Comparison of ENCODE assay signal across 9 cellular contexts in genomic region chr19:14091086-14091884, GRCh38. TPM values are rescaled to one million over a fixed set of nuclear protein-coding genes. Genes with fewer than 3 reads are reported as not detected.
A peak's percentile ranks its signal among the peaks of the same experiment; 100 is the strongest.
DNase-seq lines count a peak whose midpoint lies in the region; FAIRE-seq and TF ChIP-seq lines count a peak whose summit lies in the region.
"Had no signal": no experiment of that assay in that cellular context is flagged by ENCODE, and none has a peak within 500 bp of the region (broad histone marks: within the 10 kb centered on the region; RNA-seq: fewer than 3 reads in every experiment).

No MANE protein-coding gene starts in this region.

- H3K27me3 Mint-ChIP-seq in MCF 10A (ENCODE audit: insufficient read depth, unreplicated experiment): no peaks in the 10 kb centered on the region

- no peaks in the 10 kb centered on the region for H3K27me3 ChIP-seq in MM.1S (replicated peaks; ENCODE audit: insufficient read depth, low read length)

- DNase-seq in DMS79 treated with DMSO at 0.1 percent for 48 hours (lab: John Stamatoyannopoulos, UW) (peak; percentile 37), DMS79 (lab: John Stamatoyannopoulos, UW) (no peak), HCEC 1CT (peak; percentile 67), MM.1S (peak; percentile 49), T1000 (lab: John Stamatoyannopoulos, UW) (peak; percentile 41), MCF 10A (ENCODE audit: unreplicated experiment) (peak; percentile 33), kidney (peak; percentile 95)
- peak; percentile 87 for DNase-seq in stimulated activated CD4-positive, alpha-beta T cell treated with anti-CD3 and anti-CD28 coated beads, Interleukin-15, amount 100 ng/mL, for 24 hours

- peaks cover 27% of the 10 kb centered on the region for H3K36me3 Mint-ChIP-seq in MCF 10A (ENCODE audit: insufficient read depth, unreplicated experiment)

- H3F3A ChIP-seq in MM.1S (ENCODE audit: insufficient read depth, low read length): no peaks in the 10 kb centered on the region; the same call in 1 of the 2 replicates

- CTCF ChIA-PET in MCF 10A (lab: Yijun Ruan, JAX): interaction anchor here (0.8 to 1.1 kb wide), 2 partner anchors 24 to 44 kb away, joined by 3 to 4 read pairs; no protein-coding TSS in a partner anchor

- no peaks in the 10 kb centered on the region for H3K9me3 ChIP-seq in MM.1S (replicated peaks; ENCODE audit: insufficient read depth, low read length)
- H3K9me3 ChIP-seq in kidney (ENCODE audit: control insufficient read depth in 1 of 2, low read length in 2 of 2): peaks cover 4 to 8% of the 10 kb centered on the region in 2 donors

- no peaks in the 10 kb centered on the region for H3K36me3 ChIP-seq in MM.1S (replicated peaks; ENCODE audit: insufficient read depth, low read length)
- peaks cover under 1 to 2% of the 10 kb centered on the region in 2 donors for H3K36me3 ChIP-seq in kidney (ENCODE audit: control insufficient read depth in 1 of 2, insufficient read depth in 2 of 2, low read length in 2 of 2)

- H3K4me3 ChIP-seq in MM.1S (ENCODE audit: low read length): peak overlapping the region; percentile 95
- H3K4me3 ChIP-seq in kidney (ENCODE audit: low read length in 2 of 2): peak overlapping the region; percentile 73 to 82

- FAIRE-seq in kidney (lab: Jason Lieb, UNC): no peak
- FAIRE-seq: A204.1 had no signal

- H3K9me3 Mint-ChIP-seq in MCF 10A (ENCODE audit: unreplicated experiment): no peaks in the 10 kb centered on the region

- no peaks in the 10 kb centered on the region for H3K79me2 ChIP-seq in MM.1S (ENCODE audit: low read length)

- peak overlapping the region; percentile 80 for H2AFZ ChIP-seq in MM.1S (ENCODE audit: low read length)

- POLR2A ChIA-PET in MCF 10A (lab: Yijun Ruan, JAX): interaction anchor here (0.6 to 2.9 kb wide), 5 partner anchors 10 to 1201 kb away, joined by 3 to 11 read pairs (median 3); partner anchors contain the start of genes GCDH and PRKACA

- TF ChIP-seq CTCF in MM.1S (IDR thresholded peaks at IDR 0.05; ENCODE audit: low read length): peak; percentile 38
- TF ChIP-seq CTCF in MCF 10A (IDR thresholded peaks at IDR 0.05; ENCODE audit: unreplicated experiment): no peak
- no peak for TF ChIP-seq CTCF in kidney (IDR thresholded peaks at IDR 0.05; ENCODE audit: borderline replicate concordance, extremely low read depth, insufficient read depth)

- H3K4me1 Mint-ChIP-seq in MCF 10A (ENCODE audit: insufficient read depth, unreplicated experiment): peaks cover 12% of the 10 kb centered on the region

- no peak overlapping the region for H3K27ac Mint-ChIP-seq in MCF 10A (ENCODE audit: low read depth, unreplicated experiment)

- no TSS peak for BruUV-seq in MCF 10A (replicated peaks; lab: Mats Ljungman, UMichigan)

- H3K4me3 Mint-ChIP-seq in MCF 10A (ENCODE audit: unreplicated experiment): peak overlapping the region; percentile 78

- peak overlapping the region; percentile 46; the same call in 1 of the 2 replicates for H3K27ac ChIP-seq in MM.1S (ENCODE audit: low read length)
- H3K27ac ChIP-seq in kidney (ENCODE audit: low read depth in 2 of 2, low read length in 2 of 2): peak overlapping the region; percentile 92 to 94

- H4K20me1 ChIP-seq in MM.1S (ENCODE audit: insufficient read depth, low read length): no peaks in the 10 kb centered on the region

- intact Hi-C loops in MCF 10A (cut with micrococcal nuclease): no loop called here
- intact Hi-C loops in kidney (cut with DNase I): no loop called here

- peak overlapping the region; percentile 100 for H3K4me2 ChIP-seq in MM.1S (ENCODE audit: low read depth, low read length)

- peak overlapping the region; percentile 78 for H3K9ac ChIP-seq in MM.1S (ENCODE audit: low read length)
- peak overlapping the region; percentile 85 to 87 for H3K9ac ChIP-seq in kidney (ENCODE audit: low read length in 2 of 2)

- H3K9me2 ChIP-seq in MM.1S (replicated peaks; ENCODE audit: insufficient read depth, low read length): no peaks in the 10 kb centered on the region

- H3K4me1 ChIP-seq in MM.1S (ENCODE audit: low read length) (peaks cover 3% of the 10 kb centered on the region; the same call in 1 of the 2 replicates), kidney (ENCODE audit: control insufficient read depth in 1 of 2, insufficient read depth in 1 of 2, low read depth in 1 of 2, low read length in 2 of 2) (no peaks in the 10 kb centered on the region)

RNA-seq across cellular contexts. Expression of gene SAMD1, which starts 0.7 kb away (rescaled TPM):
- total RNA-seq in MCF 10A (2022) (12.9 and 19.8 TPM in 2 replicates), kidney (28.3 TPM)
- 23.3 TPM for polyA plus RNA-seq in kidney (ENCODE audit: insufficient read depth, low read depth, low replicate concordance)

RNA-seq across cellular contexts. Expression of gene C19orf67, which starts 5.7 kb away (rescaled TPM):
- total RNA-seq in MCF 10A (2022) (not detected in 2 replicates), kidney (not detected)
- polyA plus RNA-seq in kidney (ENCODE audit: insufficient read depth, low read depth, low replicate concordance): not detected

RNA-seq across cellular contexts. Expression of gene MISP3, which starts 18.7 kb away (rescaled TPM):
- 0.32 and 0.54 TPM in 2 replicates for total RNA-seq in MCF 10A (2022)
- 8.7 TPM for total RNA-seq in kidney
- polyA plus RNA-seq in kidney (ENCODE audit: insufficient read depth, low read depth, low replicate concordance): 32.0 TPM

RNA-seq across cellular contexts. Expression of gene PRKACA, which starts 26.3 kb away (rescaled TPM):
- total RNA-seq in MCF 10A (2022) (44.7 and 49.8 TPM in 2 replicates), kidney (92.3 TPM)
- polyA plus RNA-seq in kidney (ENCODE audit: insufficient read depth, low read depth, low replicate concordance): 51.4 TPM

RNA-seq across cellular contexts. Expression of gene PALM3, which starts 29.4 kb away (rescaled TPM):
- total RNA-seq in MCF 10A (2022): not detected in 2 replicates
- 19.4 TPM for total RNA-seq in kidney
- 45.8 TPM for polyA plus RNA-seq in kidney (ENCODE audit: insufficient read depth, low read depth, low replicate concordance)
